In genomic region chr1:16260814-16261213, GRCh38 we compare ENCODE assay signal across 2 cellular contexts.
TF ChIP-seq lines count a peak whose summit lies in the region.

No MANE protein-coding gene starts in this region.

TF ChIP-seq in Ishikawa, 13 proteins besides CTCF, POLR2A, EP300 and RAD21:
- TF ChIP-seq TEAD4 (IDR thresholded peaks at IDR 0.05), result peak; percentile 88
- TF ChIP-seq, protein P1, sequence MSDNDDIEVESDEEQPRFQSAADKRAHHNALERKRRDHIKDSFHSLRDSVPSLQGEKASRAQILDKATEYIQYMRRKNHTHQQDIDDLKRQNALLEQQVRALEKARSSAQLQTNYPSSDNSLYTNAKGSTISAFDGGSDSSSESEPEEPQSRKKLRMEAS (IDR thresholded peaks at IDR 0.05), result 0 out of 2 replicates have a peak, but pooled peaks have one; percentile 39
- TF ChIP-seq NFIC (IDR thresholded peaks at IDR 0.05), result no peak

TF ChIP-seq in K562, 482 proteins besides CTCF, POLR2A, EP300 and RAD21:
- TF ChIP-seq, protein P2, sequence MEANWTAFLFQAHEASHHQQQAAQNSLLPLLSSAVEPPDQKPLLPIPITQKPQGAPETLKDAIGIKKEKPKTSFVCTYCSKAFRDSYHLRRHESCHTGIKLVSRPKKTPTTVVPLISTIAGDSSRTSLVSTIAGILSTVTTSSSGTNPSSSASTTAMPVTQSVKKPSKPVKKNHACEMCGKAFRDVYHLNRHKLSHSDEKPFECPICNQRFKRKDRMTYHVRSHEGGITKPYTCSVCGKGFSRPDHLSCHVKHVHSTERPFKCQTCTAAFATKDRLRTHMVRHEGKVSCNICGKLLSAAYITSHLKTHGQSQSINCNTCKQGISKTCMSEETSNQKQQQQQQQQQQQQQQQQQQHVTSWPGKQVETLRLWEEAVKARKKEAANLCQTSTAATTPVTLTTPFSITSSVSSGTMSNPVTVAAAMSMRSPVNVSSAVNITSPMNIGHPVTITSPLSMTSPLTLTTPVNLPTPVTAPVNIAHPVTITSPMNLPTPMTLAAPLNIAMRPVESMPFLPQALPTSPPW (CRISPR knock-in tag; IDR thresholded peaks at IDR 0.05), result no peak
- TF ChIP-seq TCF15 (CRISPR knock-in tag; IDR thresholded peaks at IDR 0.05), result 0 out of 2 replicates have a peak, but pooled peaks have one; percentile 63
TF ChIP-seq in K562: peak in this region for 1.
